In genomic region chr1:161068306-161069200, GRCh38 we compare ENCODE assay signal across 9 cellular contexts. TPM values are rescaled to one million over a fixed set of nuclear protein-coding genes. Genes with fewer than 3 reads are reported as not detected.
DNase-seq lines count a peak whose midpoint lies in the region; ATAC-seq and TF ChIP-seq lines count a peak whose summit lies in the region.
"Had no signal": no experiment of that assay in that cellular context is flagged by ENCODE, and none has a peak within 500 bp of the region (broad histone marks: within the 10 kb centered on the region; RNA-seq: fewer than 3 reads in every experiment).

No MANE protein-coding gene starts in this region.

- TF ChIP-seq CTCF in GM12865 (IDR thresholded peaks at IDR 0.05; ENCODE audit: insufficient read depth, low read depth, low read length, missing control alignments) = no peak
- no peak for TF ChIP-seq CTCF in lower leg skin (IDR thresholded peaks at IDR 0.05)

- WGBS in lower leg skin, 2 donors = 55 to 64% methylated on average over 9 of the region's 9 CpGs

- intact Hi-C loops in lower leg skin (cut with DNase I; ENCODE audit: low total_unique reads) = no loop called here

- no peak for TF ChIP-seq POLR2A in lower leg skin (IDR thresholded peaks at IDR 0.05)

- ATAC-seq in HG02623 (IDR thresholded peaks at IDR 0.05; ENCODE audit: unreplicated experiment) = peak; percentile 45

- peak; percentile 90 for DNase-seq in GM12865 (ENCODE audit: low read depth)
- DNase-seq in RPMI8226 = peak; percentile 28
- DNase-seq in activated naive CD4-positive, alpha-beta T cell treated with Interleukin-2 at 50 U/mL for 16 hours = peak; percentile 78
- peak in 1 of 2 donors; percentile 89 for DNase-seq in lower leg skin (ENCODE audit: low spot score in 2 of 2)
- peak; percentile 49 to 65 for DNase-seq in stimulated activated CD8-positive, alpha-beta memory T cell treated with anti-CD3 and anti-CD28 coated beads, Interleukin-4, amount 100 ng/mL, for 1 hour (ENCODE audit: low read depth in 2 of 2, low spot score in 1 of 2)
- DNase-seq in GOT3 (lab: John Stamatoyannopoulos, UW) = no peak
- no peak for DNase-seq in NCI-H2107 treated with DMSO at 0.1 percent for 48 hours (lab: John Stamatoyannopoulos, UW; ENCODE audit: unreplicated experiment)

- peak overlapping the region; percentile 90 for H3K4me3 ChIP-seq in GM12865 (ENCODE audit: low read depth, low read length)
- H3K4me3 ChIP-seq in lower leg skin (ENCODE audit: low read depth, poor library complexity, severe bottlenecking) = peak overlapping the region; percentile 8

RNA-seq across cellular contexts. Expression of gene ARHGAP30, which starts 1.1 kb away (rescaled TPM):
- total RNA-seq in lower leg skin = 10 to 100 TPM in 2 of 4 donors, 1 to 10 TPM in 2; 8.5 to 14.8 (median 9.9) TPM
- total RNA-seq: lung microvascular endothelial cell had no signal

RNA-seq across cellular contexts. Expression of gene NECTIN4, which starts 20.8 kb away (rescaled TPM):
- 100 to 1,000 TPM; 176 to 239 (median 208) TPM for total RNA-seq in lower leg skin
- total RNA-seq: lung microvascular endothelial cell had no signal

RNA-seq across cellular contexts. Expression of gene USF1, which starts 22.8 kb away (rescaled TPM):
- 10 to 100 TPM; 35.3 to 59.4 (median 43.3) TPM for total RNA-seq in lower leg skin

RNA-seq across cellular contexts. Expression of gene KLHDC9, which starts 29.6 kb away (rescaled TPM):
- total RNA-seq in lower leg skin = 1 to 10 TPM in 2 of 4 donors, under 1 TPM in 2; 0.42 to 4.2 (median 1.9) TPM

RNA-seq across cellular contexts. Expression of gene TSTD1, which starts 29.8 kb away (rescaled TPM):
- 100 to 1,000 TPM in 3 of 4 donors, 10 to 100 TPM in 1; 94.9 to 136 (median 107) TPM for total RNA-seq in lower leg skin

Comparison
In these comparisons a context has a peak if more than half of its experiments do, and no peak if none do; other contexts are left out.
1. DNase-seq: peak in GM12865 (single experiment), RPMI8226 (single experiment), activated naive CD4-positive, alpha-beta T cell treated with Interleukin-2 at 50 U/mL for 16 hours (single experiment) and stimulated activated CD8-positive, alpha-beta memory T cell treated with anti-CD3 and anti-CD28 coated beads, Interleukin-4, amount 100 ng/mL, for 1 hour (2 of 2); none in GOT3 (single experiment) and NCI-H2107 treated with DMSO at 0.1 percent for 48 hours (single experiment).